24 cellular contexts compared by ENCODE assay signal in genomic region chr10:102123223-102123622, GRCh38. TPM values are rescaled to one million over a fixed set of nuclear protein-coding genes. Genes with fewer than 3 reads are reported as not detected.
A peak's percentile ranks its signal among the peaks of the same experiment; 100 is the strongest.
DNase-seq lines count a peak whose midpoint lies in the region; ATAC-seq, FAIRE-seq and TF ChIP-seq lines count a peak whose summit lies in the region.
"Had no signal": no experiment of that assay in that cellular context is flagged by ENCODE, and none has a peak within 500 bp of the region (broad histone marks: within the 10 kb centered on the region; RNA-seq: fewer than 3 reads in every experiment).

No MANE protein-coding gene starts in this region.

- 0 out of 2 replicates have a peak overlapping the region, but pooled peaks have one; percentile 13 for H2BK15ac ChIP-seq in H1 (ENCODE audit: low read length)

- H3K36me3 Mint-ChIP-seq in naive B cell: no peaks in the 10 kb centered on the region

- 84% methylated on average over 3 of the region's 3 CpGs; no CpG with 5 or more reads in 1 of the 2 experiments for WGBS in H1 (ENCODE audit: extremely low coverage in 1 of 2, insufficient coverage in 1 of 2, insufficient read length in 1 of 2, insufficient replicate concordance in 2 of 2, low coverage in 1 of 2, low lambda C conversion rate in 2 of 2, missing lambda C conversion rate in 1 of 2), 2 experiments

- H3K79me2 ChIP-seq in H1 (ENCODE audit: control insufficient read depth in 1 of 2, insufficient read depth in 2 of 2, low read length in 2 of 2): peaks cover 0 to 13% of the 10 kb centered on the region in 2 experiments; a peak in 2 of 4 replicates

- no peaks in the 10 kb centered on the region; the same call in 1 of the 2 replicates for H3K79me1 ChIP-seq in H1 (ENCODE audit: low read depth, low read length)

- no peaks in the 10 kb centered on the region for H4K20me1 ChIP-seq in H1 (replicated peaks in 1 of 2; ENCODE audit: control insufficient read depth in 1 of 2, insufficient read depth in 2 of 2, low read length in 2 of 2)

- peak overlapping the region; percentile 94; the same call in 1 of the 2 replicates for H2BK5ac ChIP-seq in H1 (ENCODE audit: low read depth, low read length)

- no peaks in the 10 kb centered on the region for H3K27me3 Mint-ChIP-seq in naive B cell
- H3K27me3 Mint-ChIP-seq: activated CD4-positive, alpha-beta memory T cell treated with anti-CD3 and anti-CD28 coated beads, Interleukin-2, amount 10 ng/mL, durations not matched to agents 7 days and 5 days; effector memory CD8-positive, alpha-beta T cell had no signal

- H3K4me1 Mint-ChIP-seq in naive B cell: peaks cover 29 to 34% (median 31%) of the 10 kb centered on the region in 3 donors

- peaks cover 27% of the 10 kb centered on the region for H3K4me1 ChIP-seq in ES-I3 (ENCODE audit: insufficient read depth, low read length)
- peaks cover 14 to 24% (median 17%) of the 10 kb centered on the region in 4 experiments; a peak in 6 of 7 replicates for H3K4me1 ChIP-seq in H1 (replicated peaks in 1 of 4; ENCODE audit: control insufficient read depth in 3 of 4, insufficient read depth in 4 of 4, low read length in 3 of 4)
- peaks cover 13% of the 10 kb centered on the region for H3K4me1 ChIP-seq in upper lobe of right lung

- H4K8ac ChIP-seq in H1 (ENCODE audit: extremely low read depth, insufficient read depth, low read length): no peak overlapping the region

- H3K9ac ChIP-seq in ES-I3 (ENCODE audit: low read depth, low read length) (0 out of 2 replicates have a peak overlapping the region, but pooled peaks have one; percentile 0), H1 (replicated peaks in 1 of 4; ENCODE audit: extremely low read depth in 1 of 4, low read depth in 3 of 4, low read length in 3 of 4) (no peak overlapping the region; a peak in 1 of 7 replicates)

- H3K27me3 ChIP-seq in H1 (replicated peaks in 1 of 4; ENCODE audit: control insufficient read depth in 3 of 4, extremely low read depth in 1 of 4, insufficient read depth in 3 of 4, low read length in 3 of 4): no peaks in the 10 kb centered on the region
- no peaks in the 10 kb centered on the region for H3K27me3 ChIP-seq in upper lobe of right lung
- H3K27me3 ChIP-seq: brain microvascular endothelial cell, esophagus squamous epithelium had no signal

- 0 out of 2 replicates have a peak overlapping the region, but pooled peaks have one; percentile 86 for H2BK12ac ChIP-seq in H1 (ENCODE audit: low read depth, low read length)

- ATAC-seq in naive B cell (ENCODE audit: low read depth in 2 of 2) (no peak), upper lobe of right lung (no peak), GM19324 (IDR thresholded peaks at IDR 0.05; ENCODE audit: low FRiP score, unreplicated experiment) (no peak), GM21381 (IDR thresholded peaks at IDR 0.05; ENCODE audit: unreplicated experiment) (no peak)
- ATAC-seq: activated CD4-positive, CD25-positive, alpha-beta regulatory T cell treated with anti-CD3 and anti-CD28 coated beads, Interleukin-2, amount 50 U/mL, for 24 hours; CD8-positive, alpha-beta T cell; effector memory CD8-positive, alpha-beta T cell had no signal

- peaks cover 18% of the 10 kb centered on the region for H3K23me2 ChIP-seq in H1 (ENCODE audit: low read depth, low read length)

- H3K36me3 ChIP-seq in ES-I3 (ENCODE audit: insufficient read depth, low read length) (no peaks in the 10 kb centered on the region), H1 (ENCODE audit: control insufficient read depth in 2 of 4, insufficient read depth in 4 of 4, low read length in 3 of 4) (no peaks in the 10 kb centered on the region), upper lobe of right lung (no peaks in the 10 kb centered on the region)
- H3K36me3 ChIP-seq: brain microvascular endothelial cell, esophagus squamous epithelium had no signal

- H4K91ac ChIP-seq in H1 (replicated peaks; ENCODE audit: insufficient read length, low read length): no peak overlapping the region

- no peak overlapping the region for H3K27ac ChIP-seq in H1 (ENCODE audit: low read depth, low read length)
- peak overlapping the region; percentile 99 for H3K27ac ChIP-seq in upper lobe of right lung
- H3K27ac ChIP-seq: brain microvascular endothelial cell, coronary artery had no signal

- FAIRE-seq in H1 (lab: Jason Lieb, UNC): no peak
- FAIRE-seq: frontal cortex had no signal

- peak overlapping the region in 1 of 8 donors; percentile 93 for H3K4me3 Mint-ChIP-seq in naive B cell
- H3K4me3 Mint-ChIP-seq: activated CD4-positive, alpha-beta memory T cell treated with anti-CD3 and anti-CD28 coated beads, Interleukin-2, amount 10 ng/mL, durations not matched to agents 7 days and 5 days; CD8-positive, alpha-beta T cell; effector memory CD8-positive, alpha-beta T cell had no signal

- no peak overlapping the region for H3K23ac ChIP-seq in H1 (ENCODE audit: insufficient read length)

- no peak overlapping the region for H4K5ac ChIP-seq in H1 (ENCODE audit: insufficient read length, low read depth, low read length)

- no peak for TF ChIP-seq EP300 in H1 (IDR thresholded peaks at IDR 0.05; ENCODE audit: borderline replicate concordance in 1 of 2, low read depth in 2 of 2, low read length in 2 of 2)

- H3K56ac ChIP-seq in H1 (replicated peaks; ENCODE audit: insufficient read length, low read depth, low read length): no peak overlapping the region

- H3K4me3 ChIP-seq in H1 (ENCODE audit: extremely low read depth in 1 of 4, insufficient read depth in 2 of 4, low read depth in 3 of 4, low read length in 4 of 4) (no peak overlapping the region), upper lobe of right lung (no peak overlapping the region)
- H3K4me3 ChIP-seq: coronary artery, esophagus squamous epithelium, smooth muscle cell had no signal

- no peak overlapping the region for H2AFZ ChIP-seq in H1 (ENCODE audit: low read length)

- POLR2A ChIA-PET in H1 (lab: Charles Lee; ENCODE audit: partially characterized antibody): interaction anchor here (0.6 to 4.0 kb wide), 10 partner anchors 8 to 241 kb away, joined by 3 to 37 read pairs (median 5); partner anchors contain the start of genes NOLC1 and PPRC1

- no peak overlapping the region; the same call in 1 of the 2 replicates for H3K18ac ChIP-seq in H1 (ENCODE audit: extremely low read depth, low read length)

- H3K4ac ChIP-seq in H1 (replicated peaks; ENCODE audit: insufficient read length, low read depth, low read length): no peak overlapping the region

- DNase-seq in H1 (ENCODE audit: low read depth in 1 of 2, low spot score in 2 of 2): no peak
- no peak for DNase-seq in naive B cell
- DNase-seq in upper lobe of right lung: no peak
- DNase-seq in stimulated activated CD4-positive, alpha-beta T cell treated with anti-CD3 and anti-CD28 coated beads, Interleukin-4, amount 100 ng/mL, for 4 hours: no peak
- DNase-seq: activated CD4-positive, alpha-beta memory T cell treated with anti-CD3 and anti-CD28 coated beads, Interleukin-2, amount 10 ng/mL, durations not matched to agents 7 days and 5 days; activated effector memory CD4-positive, alpha-beta T cell treated with Interleukin-2 at 50 U/mL for 16 hours; brain microvascular endothelial cell; CD8-positive, alpha-beta T cell; effector memory CD8-positive, alpha-beta T cell; esophagus squamous epithelium; GOT3; MV-4-11; NCI-H2171; NCI-H524 treated with DMSO at 0.1 percent for 48 hours; retina; SHP77 treated with DMSO at 0.1 percent for 48 hours; stimulated activated CD4-positive, alpha-beta T cell treated with anti-CD3 and anti-CD28 coated beads, Interleukin-2, amount 100 ng/mL, for 24 hours had no signal

- intact Hi-C loops in upper lobe of right lung (cut with DNase I): no loop called here

- no peaks in the 10 kb centered on the region for H3K9me3 Mint-ChIP-seq in naive B cell
- H3K9me3 Mint-ChIP-seq: activated CD4-positive, alpha-beta memory T cell treated with anti-CD3 and anti-CD28 coated beads, Interleukin-2, amount 10 ng/mL, durations not matched to agents 7 days and 5 days; CD8-positive, alpha-beta T cell; effector memory CD8-positive, alpha-beta T cell had no signal

- peak overlapping the region in 1 of 2 experiments; percentile 65; a peak in 1 of 4 replicates for H3K4me2 ChIP-seq in H1 (ENCODE audit: insufficient read depth in 1 of 2, low read depth in 2 of 2, low read length in 2 of 2)
- H3K4me2 ChIP-seq: smooth muscle cell had no signal

- peak overlapping the region in 4 of 6 donors; percentile 37 to 92 (median 64) for H3K27ac Mint-ChIP-seq in naive B cell
- H3K27ac Mint-ChIP-seq: activated CD4-positive, alpha-beta memory T cell treated with anti-CD3 and anti-CD28 coated beads, Interleukin-2, amount 10 ng/mL, durations not matched to agents 7 days and 5 days; CD8-positive, alpha-beta T cell had no signal

- H3K14ac ChIP-seq in H1 (ENCODE audit: insufficient read length): no peak overlapping the region

- CTCF ChIA-PET in H1 (lab: Charles Lee; ENCODE audit: partially characterized antibody): interaction anchor here (0.6 to 4.5 kb wide), 10 partner anchors 9 to 521 kb away, joined by 3 to 28 read pairs (median 3); partner anchors contain the start of genes PPRC1 and TRIM8

- TF ChIP-seq POLR2A in H1 (IDR thresholded peaks at IDR 0.05; ENCODE audit: control extremely low read depth in 1 of 2, low read depth in 2 of 2, low read length in 2 of 2): no peak

- H2BK120ac ChIP-seq in H1 (replicated peaks; ENCODE audit: low read depth, low read length): no peak overlapping the region

- TF ChIP-seq CTCF in H1 (IDR thresholded peaks at IDR 0.05; ENCODE audit: control extremely low read depth in 1 of 3, insufficient read depth in 1 of 3, low read depth in 1 of 3, low read length in 3 of 3): no peak
- no peak for TF ChIP-seq CTCF in upper lobe of right lung (IDR thresholded peaks at IDR 0.05)

- peak overlapping the region; percentile 29; the same call in 1 of the 2 replicates for H2BK20ac ChIP-seq in H1 (ENCODE audit: low read length)

- no peak for TF ChIP-seq RAD21 in H1 (IDR thresholded peaks at IDR 0.05 in 1 of 2, conservative IDR thresholded peaks at IDR 0.05 in 1 of 2; ENCODE audit: low read depth in 2 of 2, low read length in 2 of 2)

- H3K9me3 ChIP-seq in ES-I3 (ENCODE audit: control insufficient read depth, insufficient read depth, low read length) (no peaks in the 10 kb centered on the region), H1 (ENCODE audit: insufficient read depth in 2 of 2, low read depth in 1 of 2, low read length in 1 of 2) (no peaks in the 10 kb centered on the region), upper lobe of right lung (no peaks in the 10 kb centered on the region)
- H3K9me3 ChIP-seq: esophagus squamous epithelium had no signal

- H2AK5ac ChIP-seq in H1 (ENCODE audit: low read depth, low read length): no peak overlapping the region

RNA-seq across cellular contexts. Expression of gene LDB1, which starts 3.1 kb away (rescaled TPM):
- 88.4 and 88.8 TPM in 2 replicates for total RNA-seq in H1 (2021; fragmentation: NEBNext Ultra II Directional; extraction: Animal tissue kit (Norgen Biotek cat#: 25700))
- polyA plus RNA-seq in H1 (2011; rRNA removed) (138 and 170 TPM in 2 replicates), naive B cell (ENCODE audit: low read depth in 6 of 6) (10 to 100 TPM in 5 of 6 donors, 1 to 10 TPM in 1; 7.1 to 37.9 (median 30.5) TPM)
- polyA plus RNA-seq in H1 (2011; cell fraction: cytosol; rRNA removed): 134 TPM
- 345 TPM for polyA plus RNA-seq in H1 (2011; cell fraction: nucleus; rRNA removed)
- polyA plus RNA-seq in H1 (2012, experiment 1 of 2): 91.5 to 105 TPM (median 97.6 TPM) in 4 replicates
- 61.4 TPM for polyA plus RNA-seq in H1 (2012, experiment 2 of 2)
- polyA plus RNA-seq in H1 (2013, experiment 1 of 2): 72.4 TPM
- polyA plus RNA-seq in H1 (2013, experiment 2 of 2): 63.4 TPM
- polyA minus RNA-seq in H1 (2011; rRNA and poly(A)+ RNA removed): 136 and 173 TPM in 2 replicates
- 72.1 TPM for polyA minus RNA-seq in H1 (2011; cell fraction: cytosol; rRNA and poly(A)+ RNA removed)
- 91.2 TPM for polyA minus RNA-seq in H1 (2011; cell fraction: nucleus; rRNA and poly(A)+ RNA removed)
- total RNA-seq in upper lobe of right lung: 60.1 TPM

RNA-seq across cellular contexts. Expression of gene PPRC1, which starts 9.6 kb away (rescaled TPM):
- 86.2 and 88.4 TPM in 2 replicates for total RNA-seq in H1 (2021; fragmentation: NEBNext Ultra II Directional; extraction: Animal tissue kit (Norgen Biotek cat#: 25700))
- polyA plus RNA-seq in H1 (2011; rRNA removed) (46.5 and 65.3 TPM in 2 replicates), naive B cell (ENCODE audit: low read depth in 6 of 6) (10 to 100 TPM in 3 of 6 donors, 1 to 10 TPM in 3; 6.4 to 24.1 (median 9.7) TPM)
- polyA plus RNA-seq in H1 (2011; cell fraction: cytosol; rRNA removed): 34.7 TPM
- polyA plus RNA-seq in H1 (2011; cell fraction: nucleus; rRNA removed): 83.7 TPM
- 59.8 to 81.4 TPM (median 78.6 TPM) in 4 replicates for polyA plus RNA-seq in H1 (2012, experiment 1 of 2)
- polyA plus RNA-seq in H1 (2012, experiment 2 of 2): 59.2 TPM
- 61.6 TPM for polyA plus RNA-seq in H1 (2013, experiment 1 of 2)
- 58.6 TPM for polyA plus RNA-seq in H1 (2013, experiment 2 of 2)
- 73.5 and 89.5 TPM in 2 replicates for polyA minus RNA-seq in H1 (2011; rRNA and poly(A)+ RNA removed)
- 52.6 TPM for polyA minus RNA-seq in H1 (2011; cell fraction: cytosol; rRNA and poly(A)+ RNA removed)
- polyA minus RNA-seq in H1 (2011; cell fraction: nucleus; rRNA and poly(A)+ RNA removed): 53.6 TPM
- 38.3 TPM for total RNA-seq in upper lobe of right lung

RNA-seq across cellular contexts. Expression of gene NOLC1, which starts 29.0 kb away (rescaled TPM):
- 191 and 194 TPM in 2 replicates for total RNA-seq in H1 (2021; fragmentation: NEBNext Ultra II Directional; extraction: Animal tissue kit (Norgen Biotek cat#: 25700))
- polyA plus RNA-seq in H1 (2011; rRNA removed) (63.5 and 86.3 TPM in 2 replicates), naive B cell (ENCODE audit: low read depth in 6 of 6) (10 to 100 TPM in 5 of 6 donors, 1 to 10 TPM in 1; 8.6 to 59.3 (median 47.1) TPM)
- 167 TPM for polyA plus RNA-seq in H1 (2011; cell fraction: cytosol; rRNA removed)
- 72.4 TPM for polyA plus RNA-seq in H1 (2011; cell fraction: nucleus; rRNA removed)
- polyA plus RNA-seq in H1 (2012, experiment 1 of 2): 146 to 155 TPM (median 150 TPM) in 4 replicates
- polyA plus RNA-seq in H1 (2012, experiment 2 of 2): 11.2 TPM
- 180 TPM for polyA plus RNA-seq in H1 (2013, experiment 1 of 2)
- polyA plus RNA-seq in H1 (2013, experiment 2 of 2): 184 TPM
- 81.9 and 106 TPM in 2 replicates for polyA minus RNA-seq in H1 (2011; rRNA and poly(A)+ RNA removed)
- polyA minus RNA-seq in H1 (2011; cell fraction: cytosol; rRNA and poly(A)+ RNA removed): 71.8 TPM
- 41.1 TPM for polyA minus RNA-seq in H1 (2011; cell fraction: nucleus; rRNA and poly(A)+ RNA removed)
- 37.9 TPM for total RNA-seq in upper lobe of right lung

RNA-seq across cellular contexts. Expression of gene HPS6, which starts 58.1 kb away (rescaled TPM):
- total RNA-seq in H1 (2021; fragmentation: NEBNext Ultra II Directional; extraction: Animal tissue kit (Norgen Biotek cat#: 25700)): 16.2 and 17.7 TPM in 2 replicates
- 10.2 and 12.3 TPM in 2 replicates for polyA plus RNA-seq in H1 (2011; rRNA removed)
- 8.5 TPM for polyA plus RNA-seq in H1 (2011; cell fraction: cytosol; rRNA removed)
- 9.5 TPM for polyA plus RNA-seq in H1 (2011; cell fraction: nucleus; rRNA removed)
- 7.7 to 13.0 TPM (median 11.5 TPM) in 4 replicates for polyA plus RNA-seq in H1 (2012, experiment 1 of 2)
- polyA plus RNA-seq in H1 (2012, experiment 2 of 2): 14.0 TPM
- polyA plus RNA-seq in H1 (2013, experiment 1 of 2): 8.3 TPM
- polyA plus RNA-seq in H1 (2013, experiment 2 of 2): 8.2 TPM
- 8.9 and 10.7 TPM in 2 replicates for polyA minus RNA-seq in H1 (2011; rRNA and poly(A)+ RNA removed)
- 10.3 TPM for polyA minus RNA-seq in H1 (2011; cell fraction: cytosol; rRNA and poly(A)+ RNA removed)
- polyA minus RNA-seq in H1 (2011; cell fraction: nucleus; rRNA and poly(A)+ RNA removed): 7.0 TPM
- polyA plus RNA-seq in naive B cell (ENCODE audit: low read depth in 6 of 6): 10 to 100 TPM; 16.3 to 31.9 (median 21.2) TPM
- 22.6 TPM for total RNA-seq in upper lobe of right lung
